In the genomic region with DNA sequence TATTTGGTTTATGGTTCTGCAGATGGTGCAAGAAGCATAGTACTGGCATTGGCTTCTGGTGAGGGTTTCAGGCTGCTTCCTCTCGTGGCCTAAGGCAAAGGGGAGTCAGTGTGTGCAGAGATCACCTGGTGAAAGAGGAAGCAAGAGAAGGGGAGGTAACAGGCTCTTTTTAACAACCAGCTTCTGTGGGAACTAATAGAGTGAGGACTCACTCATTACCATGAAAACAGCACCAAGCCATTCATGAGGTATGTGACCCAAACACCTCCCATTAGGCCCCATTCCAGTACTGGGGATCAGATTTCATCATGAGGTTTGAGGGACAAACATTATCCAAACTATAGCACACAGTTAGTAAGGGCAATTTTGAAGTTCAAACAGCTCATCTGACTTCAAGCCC, we compare ENCODE assay signal across 18 cellular contexts.
DNase-seq lines count a peak whose midpoint lies in the region; ATAC-seq, FAIRE-seq and TF ChIP-seq lines count a peak whose summit lies in the region.
"Had no signal": no experiment of that assay in that cellular context is flagged by ENCODE, and none has a peak within 500 bp of the region (broad histone marks: within the 10 kb centered on the region; RNA-seq: fewer than 3 reads in every experiment).

No MANE protein-coding gene starts in this region.

- no peaks in the 10 kb centered on the region for H3K4me1 Mint-ChIP-seq in activated CD4-positive, alpha-beta memory T cell treated with anti-CD3 and anti-CD28 coated beads for 36 hours (ENCODE audit: low read depth)

- ATAC-seq in GM18909 (IDR thresholded peaks at IDR 0.05; ENCODE audit: poor library complexity, unreplicated experiment) = peak; percentile 43
- peak; percentile 42 for ATAC-seq in HG03442 (IDR thresholded peaks at IDR 0.05; ENCODE audit: unreplicated experiment)

- peak; percentile 25 for DNase-seq in RPMI7951 (ENCODE audit: low read depth)
- DNase-seq in kidney tubule cell (ENCODE audit: low spot score) = peak; percentile 8
- DNase-seq in activated CD4-positive, alpha-beta memory T cell treated with anti-CD3 and anti-CD28 coated beads for 36 hours = no peak
- DNase-seq in H54 (ENCODE audit: insufficient read length, low spot score) = no peak
- DNase-seq in stimulated activated CD4-positive, alpha-beta T cell treated with anti-CD3 and anti-CD28 coated beads, Interleukin-2, amount 100 ng/mL, for 48 hours = no peak
- no peak for DNase-seq in hippocampal formation (lab: John Stamatoyannopoulos, UW)
- DNase-seq: activated CD4-positive, alpha-beta T cell treated with anti-CD3 and anti-CD28 coated beads, Interleukin-2, amount 50 U/mL, for 4 hours; adrenal gland; gastrocnemius medialis; NCI-H2029; NCI-H69; stimulated activated CD4-positive, alpha-beta T cell treated with anti-CD3 and anti-CD28 coated beads, Interleukin-4, amount 100 ng/mL, for 1 hour; T-helper 9 cell had no signal

- no peak for TF ChIP-seq POLR2A in H54 (IDR thresholded peaks at IDR 0.05; ENCODE audit: low read depth, low read length)

- H3K4me3 Mint-ChIP-seq in activated CD4-positive, alpha-beta memory T cell treated with anti-CD3 and anti-CD28 coated beads for 36 hours = no peak overlapping the region
- H3K4me3 Mint-ChIP-seq: mesothelial cell of epicardium had no signal

- peaks cover 3% of the 10 kb centered on the region for H3K9me3 Mint-ChIP-seq in activated CD4-positive, alpha-beta memory T cell treated with anti-CD3 and anti-CD28 coated beads for 36 hours

- no peaks in the 10 kb centered on the region for H3K36me3 Mint-ChIP-seq in activated CD4-positive, alpha-beta memory T cell treated with anti-CD3 and anti-CD28 coated beads for 36 hours
- H3K36me3 Mint-ChIP-seq: mesothelial cell of epicardium had no signal

- H3K27me3 Mint-ChIP-seq in activated CD4-positive, alpha-beta memory T cell treated with anti-CD3 and anti-CD28 coated beads for 36 hours = no peaks in the 10 kb centered on the region

- POLR2A ChIA-PET in activated CD4-positive, alpha-beta memory T cell treated with anti-CD3 and anti-CD28 coated beads for 36 hours (lab: Charles Lee) = no interaction called here

- FAIRE-seq in H54 (lab: Jason Lieb, UNC) = no peak
- FAIRE-seq: D721Med, GM18507 had no signal

- intact Hi-C loops in activated CD4-positive, alpha-beta memory T cell treated with anti-CD3 and anti-CD28 coated beads for 36 hours (cut with micrococcal nuclease) = no loop called here

- H3K27ac Mint-ChIP-seq in activated CD4-positive, alpha-beta memory T cell treated with anti-CD3 and anti-CD28 coated beads for 36 hours = no peak overlapping the region
- H3K27ac Mint-ChIP-seq: mesothelial cell of epicardium had no signal

- CTCF ChIA-PET in activated CD4-positive, alpha-beta memory T cell treated with anti-CD3 and anti-CD28 coated beads for 36 hours (lab: Charles Lee) = no interaction called here

Comparison
In these comparisons a context has a peak if more than half of its experiments do, and no peak if none do; other contexts are left out.
1. DNase-seq: peak in RPMI7951 (single experiment) and kidney tubule cell (single experiment); none in activated CD4-positive, alpha-beta memory T cell treated with anti-CD3 and anti-CD28 coated beads for 36 hours (single experiment), H54 (single experiment), stimulated activated CD4-positive, alpha-beta T cell treated with anti-CD3 and anti-CD28 coated beads, Interleukin-2, amount 100 ng/mL, for 48 hours (0 of 2) and hippocampal formation (0 of 2).